In the genomic region with DNA sequence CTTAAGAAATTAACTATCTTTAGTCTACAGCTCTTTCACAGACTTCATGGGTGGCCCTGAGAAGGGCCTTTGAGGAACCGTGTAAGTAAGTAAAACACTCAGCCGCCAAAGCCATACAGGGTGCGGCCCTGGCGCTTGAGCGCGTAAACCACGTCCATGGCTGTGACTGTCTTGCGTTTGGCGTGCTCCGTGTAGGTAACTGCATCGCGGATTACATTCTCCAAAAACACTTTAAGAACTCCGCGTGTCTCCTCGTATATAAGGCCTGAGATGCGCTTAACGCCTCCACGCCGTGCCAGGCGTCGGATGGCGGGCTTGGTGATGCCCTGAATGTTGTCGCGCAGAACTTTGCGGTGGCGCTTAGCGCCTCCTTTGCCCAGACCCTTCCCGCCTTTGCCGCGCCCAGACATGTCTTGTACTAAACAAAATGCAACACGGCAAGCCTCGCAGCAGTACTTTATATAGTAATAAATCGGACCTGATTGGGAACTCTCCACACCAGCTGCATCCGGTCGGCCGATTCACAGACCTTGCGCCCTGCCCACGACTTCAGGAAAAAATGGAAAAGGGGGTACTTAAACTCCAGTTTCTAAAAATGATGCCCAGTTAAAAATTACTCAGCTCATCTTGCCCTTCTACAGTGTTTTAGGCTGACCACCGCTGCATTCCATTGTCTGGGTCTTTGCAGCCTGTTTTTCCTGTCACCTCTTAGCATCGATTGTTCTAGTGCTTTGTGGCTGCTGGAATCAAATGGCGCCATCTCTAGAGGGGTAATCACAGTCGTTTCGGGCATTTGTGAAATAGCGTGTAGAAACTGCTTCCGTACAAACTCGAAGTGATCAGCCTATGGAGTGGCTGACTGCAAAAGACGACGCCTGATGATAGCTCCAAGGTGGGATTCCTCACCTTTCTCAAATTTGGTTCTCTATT, we compare ENCODE assay signal across 9 cellular contexts. TPM values are rescaled to one million over a fixed set of nuclear protein-coding genes. Genes with fewer than 3 reads are reported as not detected.
DNase-seq lines count a peak whose midpoint lies in the region; ATAC-seq and TF ChIP-seq lines count a peak whose summit lies in the region.
"Had no signal": no experiment of that assay in that cellular context is flagged by ENCODE, and none has a peak within 500 bp of the region (broad histone marks: within the 10 kb centered on the region; RNA-seq: fewer than 3 reads in every experiment).

No MANE protein-coding gene starts in this region.

- peaks cover 0 to 4% of the 10 kb centered on the region in 2 donors for H3K9me3 ChIP-seq in lung (ENCODE audit: control insufficient read depth in 2 of 2, insufficient read depth in 1 of 2, low read length in 1 of 2)

- H3K27ac ChIP-seq in lung (ENCODE audit: low read depth in 1 of 2, low read length in 1 of 2), result peak overlapping the region; percentile 46 to 72

- 1 to 2% methylated on average over 48 of the region's 48 CpGs for WGBS in lung, 2 donors

- H3K27ac Mint-ChIP-seq in CD14-positive monocyte, result peak overlapping the region; percentile 92 to 96 (median 96)

- TF ChIP-seq CTCF in CD14-positive monocyte (IDR thresholded peaks at IDR 0.05) (no peak), lung (IDR thresholded peaks at IDR 0.05; ENCODE audit: control extremely low read depth, extremely low read depth) (no peak)

- H3K36me3 ChIP-seq in lung (ENCODE audit: control insufficient read depth in 2 of 2, insufficient read depth in 2 of 2, low read length in 2 of 2), result no peaks in the 10 kb centered on the region

- peak overlapping the region; percentile 41 for H3K4me3 ChIP-seq in lung

- no peaks in the 10 kb centered on the region for H3K27me3 ChIP-seq in lung (ENCODE audit: control insufficient read depth, insufficient read depth)

- peak overlapping the region; percentile 94 to 98 for H3K4me3 Mint-ChIP-seq in CD14-positive monocyte

- H3K4me1 ChIP-seq in lung (ENCODE audit: control insufficient read depth in 2 of 2, insufficient read depth in 2 of 2, low read length in 2 of 2), result peaks cover 0 to 8% of the 10 kb centered on the region in 2 donors

- no peak for DNase-seq in CD14-positive monocyte (ENCODE audit: low spot score)
- DNase-seq in NCI-H1436 treated with DMSO at 0.1 percent for 48 hours (lab: John Stamatoyannopoulos, UW), result peak; percentile 83
- peak; percentile 71 for DNase-seq in activated CD4-positive, CD25-positive, alpha-beta regulatory T cell treated with anti-CD3 and anti-CD28 coated beads, Interleukin-2, amount 50 U/mL, for 72 hours
- DNase-seq in dermis microvascular lymphatic vessel endothelial cell (ENCODE audit: low read depth in 2 of 2), result peak; percentile 71 to 82
- no peak for DNase-seq in lung (ENCODE audit: low spot score)
- peak; percentile 45 to 58 for DNase-seq in stimulated activated CD8-positive, alpha-beta memory T cell treated with anti-CD3 and anti-CD28 coated beads, Interleukin-7, amount 100 ng/mL, for 4 hours (ENCODE audit: low read depth in 2 of 2)

- H3K4me1 Mint-ChIP-seq in CD14-positive monocyte, result peaks cover 28% of the 10 kb centered on the region

- no peaks in the 10 kb centered on the region for H3K9me3 Mint-ChIP-seq in CD14-positive monocyte

- ATAC-seq in GM21423 (IDR thresholded peaks at IDR 0.05; ENCODE audit: unreplicated experiment) (peak; percentile 31), lung (ENCODE audit: insufficient read depth, low FRiP score) (peak; percentile 41), GM19467 (IDR thresholded peaks at IDR 0.05; ENCODE audit: unreplicated experiment) (no peak)

- no peaks in the 10 kb centered on the region for H3K36me3 Mint-ChIP-seq in CD14-positive monocyte

- peaks cover 0 to 5% (median 0%) of the 10 kb centered on the region in 3 donors for H3K27me3 Mint-ChIP-seq in CD14-positive monocyte (ENCODE audit: low read depth in 3 of 3)

- intact Hi-C loops in CD14-positive monocyte (cut with micrococcal nuclease), result loop anchor here in 1 of 2 donors (5.0 kb wide), 1 partner anchor 61 kb away; a partner anchor contains a TSS

RNA-seq across cellular contexts. Expression of a gene that starts 38.8 kb away (rescaled TPM):
- not detected for polyA plus RNA-seq in CD14-positive monocyte
- not detected in 2 replicates for total RNA-seq in dermis microvascular lymphatic vessel endothelial cell
- total RNA-seq in lung, result not detected
- not detected for polyA plus RNA-seq in lung
- total RNA-seq: temporal lobe had no signal

Comparison
In these comparisons a context has a peak if more than half of its experiments do, and no peak if none do; other contexts are left out.
1. DNase-seq: peak in NCI-H1436 treated with DMSO at 0.1 percent for 48 hours (single experiment), activated CD4-positive, CD25-positive, alpha-beta regulatory T cell treated with anti-CD3 and anti-CD28 coated beads, Interleukin-2, amount 50 U/mL, for 72 hours (single experiment), dermis microvascular lymphatic vessel endothelial cell (2 of 2) and stimulated activated CD8-positive, alpha-beta memory T cell treated with anti-CD3 and anti-CD28 coated beads, Interleukin-7, amount 100 ng/mL, for 4 hours (2 of 2); none in CD14-positive monocyte (single experiment) and lung (single experiment).